8 cellular contexts compared by ENCODE assay signal in the genomic region with DNA sequence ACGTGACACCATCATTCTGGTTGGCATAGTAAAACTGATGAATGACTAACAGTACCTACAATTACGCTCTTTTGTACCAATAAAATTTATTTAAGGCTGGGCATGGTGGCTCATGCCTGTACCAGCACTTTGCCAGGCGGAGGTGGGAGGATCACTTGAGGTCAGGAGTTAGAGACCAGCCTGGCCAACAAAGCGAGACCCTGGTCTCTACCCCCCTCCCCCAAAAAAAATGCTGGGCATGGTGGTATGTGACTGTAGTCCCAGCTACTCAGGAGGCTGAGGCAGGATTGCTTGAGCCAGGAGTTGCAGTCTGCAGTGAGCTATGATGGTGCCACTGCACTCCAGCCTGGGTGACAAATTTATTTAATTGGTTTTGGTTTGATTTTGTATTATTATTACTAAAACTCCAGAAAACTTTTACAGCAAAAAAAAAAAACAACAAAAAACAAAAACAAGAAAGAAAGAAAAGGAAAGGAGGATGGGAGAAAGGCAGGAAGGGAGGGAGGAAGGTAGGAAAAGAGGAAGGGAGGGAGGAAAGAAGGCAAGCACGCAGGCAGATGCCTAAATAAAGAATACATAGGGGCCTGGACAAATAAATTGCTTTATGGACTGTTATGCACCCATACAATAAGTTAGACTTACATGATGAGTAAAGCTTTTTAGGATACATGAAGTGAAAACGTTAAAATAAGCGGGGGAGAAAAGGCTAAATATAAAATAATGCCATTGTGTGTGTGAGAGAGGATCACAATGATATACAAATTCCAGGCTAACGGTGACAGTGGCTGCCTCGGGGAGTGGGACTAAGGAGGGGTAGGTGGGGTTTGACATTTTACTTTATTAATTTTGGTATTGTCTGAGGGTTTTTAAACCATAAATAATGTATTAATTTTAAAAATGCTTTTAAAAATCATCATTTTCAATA. TPM values are rescaled to one million over a fixed set of nuclear protein-coding genes. Genes with fewer than 3 reads are reported as not detected.
DNase-seq lines count a peak whose midpoint lies in the region; ATAC-seq and TF ChIP-seq lines count a peak whose summit lies in the region.

No MANE protein-coding gene starts in this region.

- H3K4me1 Mint-ChIP-seq in activated naive CD4-positive, alpha-beta T cell treated with anti-CD3 and anti-CD28 coated beads for 36 hours (ENCODE audit: low read depth): peaks cover 6% of the 10 kb centered on the region
- H3K4me1 Mint-ChIP-seq in activated naive CD8-positive, alpha-beta T cell treated with anti-CD3 and anti-CD28 coated beads, Interleukin-2, amount 50 U/mL, for 24 hours: peaks cover 11% of the 10 kb centered on the region

- TF ChIP-seq RAD21 in liver (IDR thresholded peaks at IDR 0.05): no peak

- no peaks in the 10 kb centered on the region for H3K9me3 Mint-ChIP-seq in activated naive CD4-positive, alpha-beta T cell treated with anti-CD3 and anti-CD28 coated beads for 36 hours
- no peaks in the 10 kb centered on the region for H3K9me3 Mint-ChIP-seq in activated naive CD8-positive, alpha-beta T cell treated with anti-CD3 and anti-CD28 coated beads, Interleukin-2, amount 50 U/mL, for 24 hours

- WGBS in liver: 62% methylated on average over 9 of the region's 9 CpGs
- 51 to 52% methylated on average over 9 of the region's 9 CpGs for WGBS in tibial nerve, 2 donors

- peaks cover 0 to 1% (median 0%) of the 10 kb centered on the region in 4 donors for H3K9me3 ChIP-seq in liver (ENCODE audit: control insufficient read depth in 4 of 4, low read length in 3 of 4)
- no peaks in the 10 kb centered on the region for H3K9me3 ChIP-seq in tibial nerve

- TF ChIP-seq POLR2A in tibial nerve (IDR thresholded peaks at IDR 0.05): no peak

- TF ChIP-seq EP300 in tibial nerve (IDR thresholded peaks at IDR 0.05): no peak

- H3K4me3 ChIP-seq in liver (ENCODE audit: low read depth in 1 of 3, low read length in 3 of 3) (peak overlapping the region; percentile 74 to 94 (median 87)), tibial nerve (peak overlapping the region; percentile 57 to 79 (median 68))

- no peaks in the 10 kb centered on the region for H3K36me3 Mint-ChIP-seq in activated naive CD4-positive, alpha-beta T cell treated with anti-CD3 and anti-CD28 coated beads for 36 hours (ENCODE audit: low read depth)
- H3K36me3 Mint-ChIP-seq in activated naive CD8-positive, alpha-beta T cell treated with anti-CD3 and anti-CD28 coated beads, Interleukin-2, amount 50 U/mL, for 24 hours (ENCODE audit: low read depth): no peaks in the 10 kb centered on the region

- H3K4me1 ChIP-seq in liver (ENCODE audit: control insufficient read depth in 4 of 4, insufficient read depth in 4 of 4, low read length in 3 of 4): peaks cover 0 to 12% (median 5%) of the 10 kb centered on the region in 4 donors
- H3K4me1 ChIP-seq in tibial nerve: peaks cover 0 to 29% (median 3%) of the 10 kb centered on the region in 4 donors

- TF ChIP-seq CTCF in liver (IDR thresholded peaks at IDR 0.05; ENCODE audit: low read depth, low read length, missing input control) (no peak), tibial nerve (IDR thresholded peaks at IDR 0.05) (no peak)

- H3K27me3 ChIP-seq in liver (ENCODE audit: control insufficient read depth in 4 of 4, insufficient read depth in 4 of 4, low read length in 3 of 4) (peaks cover 0 to 7% (median 3%) of the 10 kb centered on the region in 4 donors), tibial nerve (peaks cover 0 to 14% of the 10 kb centered on the region in 2 donors)

- no peak for ATAC-seq in activated naive CD8-positive, alpha-beta T cell treated with anti-CD3 and anti-CD28 coated beads, Interleukin-2, amount 50 U/mL, for 24 hours
- ATAC-seq in GM19023 (IDR thresholded peaks at IDR 0.05; ENCODE audit: unreplicated experiment) (no peak), HG02678 (IDR thresholded peaks at IDR 0.05; ENCODE audit: unreplicated experiment) (no peak), GM21381 (IDR thresholded peaks at IDR 0.05; ENCODE audit: unreplicated experiment) (no peak)

- H3K9ac ChIP-seq in liver (ENCODE audit: low read depth in 1 of 2, low read length in 2 of 2): peak overlapping the region; percentile 26 to 62

- peaks cover 45% of the 10 kb centered on the region for H3K27me3 Mint-ChIP-seq in activated naive CD4-positive, alpha-beta T cell treated with anti-CD3 and anti-CD28 coated beads for 36 hours (ENCODE audit: low read depth)
- peaks cover 57% of the 10 kb centered on the region for H3K27me3 Mint-ChIP-seq in activated naive CD8-positive, alpha-beta T cell treated with anti-CD3 and anti-CD28 coated beads, Interleukin-2, amount 50 U/mL, for 24 hours

- DNase-seq in activated naive CD4-positive, alpha-beta T cell treated with anti-CD3 and anti-CD28 coated beads for 36 hours: no peak
- DNase-seq in activated naive CD4-positive, alpha-beta T cell (lab: John Stamatoyannopoulos, UW): no peak
- DNase-seq in activated naive CD8-positive, alpha-beta T cell treated with anti-CD3 and anti-CD28 coated beads, Interleukin-2, amount 50 U/mL, for 24 hours: no peak
- no peak for DNase-seq in tibial nerve (ENCODE audit: low spot score in 2 of 2)

- H3K27ac Mint-ChIP-seq in activated naive CD4-positive, alpha-beta T cell treated with anti-CD3 and anti-CD28 coated beads for 36 hours: no peak overlapping the region
- peak overlapping the region; percentile 73 for H3K27ac Mint-ChIP-seq in activated naive CD8-positive, alpha-beta T cell treated with anti-CD3 and anti-CD28 coated beads, Interleukin-2, amount 50 U/mL, for 24 hours

- peak overlapping the region; percentile 84 for H3K4me3 Mint-ChIP-seq in activated naive CD4-positive, alpha-beta T cell treated with anti-CD3 and anti-CD28 coated beads for 36 hours
- peak overlapping the region; percentile 85 for H3K4me3 Mint-ChIP-seq in activated naive CD8-positive, alpha-beta T cell treated with anti-CD3 and anti-CD28 coated beads, Interleukin-2, amount 50 U/mL, for 24 hours

- no peak overlapping the region for H3K27ac ChIP-seq in liver (ENCODE audit: low read depth in 1 of 2, low read length in 2 of 2)
- H3K27ac ChIP-seq in tibial nerve: peak overlapping the region in 3 of 4 donors; percentile 61 to 86 (median 80)

- H3K36me3 ChIP-seq in liver (ENCODE audit: control insufficient read depth in 4 of 4, insufficient read depth in 3 of 4, low read depth in 1 of 4, low read length in 3 of 4) (peaks cover 2 to 20% (median 16%) of the 10 kb centered on the region in 4 donors), tibial nerve (peaks cover 0 to 26% (median 0%) of the 10 kb centered on the region in 3 donors)

- intact Hi-C loops in activated naive CD4-positive, alpha-beta T cell treated with anti-CD3 and anti-CD28 coated beads for 36 hours (cut with micrococcal nuclease): no loop called here

- CTCF ChIA-PET in activated naive CD4-positive, alpha-beta T cell treated with anti-CD3 and anti-CD28 coated beads for 36 hours (lab: Charles Lee): no interaction called here

TF ChIP-seq in liver, 16 proteins besides CTCF, POLR2A, EP300 and RAD21:
- no peak for TF ChIP-seq FOXA2 (IDR thresholded peaks at IDR 0.05)
- TF ChIP-seq ZBTB33 (IDR thresholded peaks at IDR 0.05): no peak
- no peak for TF ChIP-seq SP1 (IDR thresholded peaks at IDR 0.05)
- no peak for TF ChIP-seq HNF4G (IDR thresholded peaks at IDR 0.05)
- no peak for TF ChIP-seq JUND (IDR thresholded peaks at IDR 0.05)
- TF ChIP-seq RXRA (IDR thresholded peaks at IDR 0.05): no peak
- TF ChIP-seq NR2F2 (IDR thresholded peaks at IDR 0.05): no peak

RNA-seq across cellular contexts. Expression of gene ZSCAN9, which starts 0.7 kb away (rescaled TPM):
- total RNA-seq in activated naive CD4-positive, alpha-beta T cell treated with anti-CD3 and anti-CD28 coated beads for 36 hours: under 1 TPM; 0.74 to 0.88 TPM
- total RNA-seq in liver: 1 to 10 TPM; 3.1 to 4.8 TPM
- polyA plus RNA-seq in liver: 1 to 10 TPM; 1.3 to 2.2 TPM
- total RNA-seq in tibial nerve: 10 to 100 TPM; 11.9 to 22.2 (median 14.2) TPM

RNA-seq across cellular contexts. Expression of gene ZKSCAN4, which starts 27.7 kb away (rescaled TPM):
- 1 to 10 TPM; 3.5 TPM for total RNA-seq in activated naive CD4-positive, alpha-beta T cell treated with anti-CD3 and anti-CD28 coated beads for 36 hours
- total RNA-seq in liver (1 to 10 TPM; 3.3 to 4.7 TPM), tibial nerve (1 to 10 TPM; 3.5 to 9.2 (median 7.3) TPM)
- 1 to 10 TPM; 1.4 to 1.8 TPM for polyA plus RNA-seq in liver

RNA-seq across cellular contexts. Expression of gene NKAPL, which starts 34.7 kb away (rescaled TPM):
- total RNA-seq in activated naive CD4-positive, alpha-beta T cell treated with anti-CD3 and anti-CD28 coated beads for 36 hours: under 1 TPM in 1 of 2 experiments, not detected in 1; 0.12 TPM
- total RNA-seq in liver: under 1 TPM; 0.56 to 0.59 TPM
- polyA plus RNA-seq in liver: under 1 TPM; 0.22 to 0.61 TPM
- 1 to 10 TPM; 1.2 to 4.2 (median 1.8) TPM for total RNA-seq in tibial nerve

RNA-seq across cellular contexts. Expression of gene ZSCAN26, which starts 42.5 kb away (rescaled TPM):
- 1 to 10 TPM; 2.7 to 3.8 TPM for total RNA-seq in activated naive CD4-positive, alpha-beta T cell treated with anti-CD3 and anti-CD28 coated beads for 36 hours
- total RNA-seq in liver (1 to 10 TPM; 7.9 to 9.7 TPM), tibial nerve (10 to 100 TPM; 12.2 to 38.2 (median 23.7) TPM)
- 1 to 10 TPM; 2.8 to 4.3 TPM for polyA plus RNA-seq in liver

RNA-seq across cellular contexts. Expression of gene PGBD1, which starts 57.0 kb away (rescaled TPM):
- total RNA-seq in activated naive CD4-positive, alpha-beta T cell treated with anti-CD3 and anti-CD28 coated beads for 36 hours: under 1 TPM; 0.64 to 0.69 TPM
- total RNA-seq in liver (1 to 10 TPM; 1.0 to 3.7 TPM), tibial nerve (1 to 10 TPM; 5.0 to 6.9 (median 6.5) TPM)
- under 1 TPM; 0.74 to 0.93 TPM for polyA plus RNA-seq in liver

Comparison
In these comparisons a context has a peak if more than half of its experiments do, and no peak if none do; other contexts are left out.
1. H3K27ac ChIP-seq: peak in tibial nerve (3 of 4); none in liver (0 of 2).